In the genomic region with DNA sequence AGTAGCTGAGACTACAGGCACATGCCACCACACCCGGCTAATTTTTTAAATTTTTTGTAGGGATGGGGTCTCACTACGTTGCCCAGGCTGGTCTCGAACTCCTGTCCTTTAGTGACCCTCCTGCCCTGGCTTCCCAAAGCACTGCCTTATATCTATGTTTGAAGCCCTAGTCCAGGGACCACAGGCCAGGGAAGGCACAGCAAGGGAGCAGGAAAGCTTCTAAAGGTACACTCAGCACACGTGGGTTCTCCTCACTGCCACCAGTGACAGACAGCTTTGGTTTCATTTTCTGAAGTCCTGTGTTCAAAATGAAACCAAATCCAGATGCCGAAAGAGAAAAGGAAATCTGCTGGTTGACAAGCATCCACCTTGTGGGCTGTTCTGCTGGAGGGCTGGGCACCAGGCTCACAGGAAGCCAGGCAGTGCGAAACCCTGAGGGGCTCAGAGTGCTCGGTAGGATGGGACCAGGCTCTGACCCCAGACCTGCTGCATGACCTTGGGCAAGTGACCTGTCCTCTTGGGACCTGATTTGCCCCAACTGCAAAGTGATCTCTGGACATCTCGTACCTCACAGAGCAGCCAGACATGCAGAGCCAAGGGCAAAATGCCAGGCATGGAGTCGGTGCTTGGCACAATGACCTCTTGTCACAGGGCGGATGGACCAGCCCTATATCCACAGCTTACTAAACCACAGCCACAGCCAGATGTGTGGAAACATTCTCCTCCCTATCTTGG, we compare ENCODE assay signal across 1 cellular context.
TF ChIP-seq lines count a peak whose summit lies in the region.

No MANE protein-coding gene starts in this region.

TF ChIP-seq in HepG2, 621 proteins besides CTCF, POLR2A, EP300 and RAD21 (continued from another document and continues in another):
- TF ChIP-seq, protein P1, sequence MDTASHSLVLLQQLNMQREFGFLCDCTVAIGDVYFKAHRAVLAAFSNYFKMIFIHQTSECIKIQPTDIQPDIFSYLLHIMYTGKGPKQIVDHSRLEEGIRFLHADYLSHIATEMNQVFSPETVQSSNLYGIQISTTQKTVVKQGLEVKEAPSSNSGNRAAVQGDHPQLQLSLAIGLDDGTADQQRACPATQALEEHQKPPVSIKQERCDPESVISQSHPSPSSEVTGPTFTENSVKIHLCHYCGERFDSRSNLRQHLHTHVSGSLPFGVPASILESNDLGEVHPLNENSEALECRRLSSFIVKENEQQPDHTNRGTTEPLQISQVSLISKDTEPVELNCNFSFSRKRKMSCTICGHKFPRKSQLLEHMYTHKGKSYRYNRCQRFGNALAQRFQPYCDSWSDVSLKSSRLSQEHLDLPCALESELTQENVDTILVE (CRISPR knock-in tag; IDR thresholded peaks at IDR 0.05) = no peak
- peak; percentile 65 for TF ChIP-seq HOXA3 (CRISPR knock-in tag; IDR thresholded peaks at IDR 0.05)
- TF ChIP-seq FOXK1 (CRISPR knock-in tag; IDR thresholded peaks at IDR 0.05; ENCODE audit: borderline replicate concordance, low read depth) = 0 out of 2 replicates have a peak, but pooled peaks have one; percentile 28
- no peak for TF ChIP-seq ZFP36L1 (CRISPR knock-in tag; IDR thresholded peaks at IDR 0.05)
- TF ChIP-seq ZNF432 (CRISPR knock-in tag; IDR thresholded peaks at IDR 0.05; ENCODE audit: borderline replicate concordance) = no peak
- TF ChIP-seq WIZ (CRISPR knock-in tag; IDR thresholded peaks at IDR 0.05) = no peak
- peak; percentile 67; the same call in 1 of the 2 replicates for TF ChIP-seq KDM1A (CRISPR knock-in tag; IDR thresholded peaks at IDR 0.05)
- TF ChIP-seq HHEX (CRISPR knock-in tag; IDR thresholded peaks at IDR 0.05) = no peak
- TF ChIP-seq, protein P2, sequence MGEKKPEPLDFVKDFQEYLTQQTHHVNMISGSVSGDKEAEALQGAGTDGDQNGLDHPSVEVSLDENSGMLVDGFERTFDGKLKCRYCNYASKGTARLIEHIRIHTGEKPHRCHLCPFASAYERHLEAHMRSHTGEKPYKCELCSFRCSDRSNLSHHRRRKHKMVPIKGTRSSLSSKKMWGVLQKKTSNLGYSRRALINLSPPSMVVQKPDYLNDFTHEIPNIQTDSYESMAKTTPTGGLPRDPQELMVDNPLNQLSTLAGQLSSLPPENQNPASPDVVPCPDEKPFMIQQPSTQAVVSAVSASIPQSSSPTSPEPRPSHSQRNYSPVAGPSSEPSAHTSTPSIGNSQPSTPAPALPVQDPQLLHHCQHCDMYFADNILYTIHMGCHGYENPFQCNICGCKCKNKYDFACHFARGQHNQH (CRISPR knock-in tag; IDR thresholded peaks at IDR 0.05) = peak; percentile 61; the same call in 1 of the 2 replicates
- peak; percentile 33; the same call in 1 of the 2 replicates for TF ChIP-seq KMT2B (CRISPR knock-in tag; IDR thresholded peaks at IDR 0.05)
- TF ChIP-seq ZNF160 (CRISPR knock-in tag; IDR thresholded peaks at IDR 0.05) = no peak
- no peak for TF ChIP-seq SSRP1 (CRISPR knock-in tag; IDR thresholded peaks at IDR 0.05)
- TF ChIP-seq, protein P3, sequence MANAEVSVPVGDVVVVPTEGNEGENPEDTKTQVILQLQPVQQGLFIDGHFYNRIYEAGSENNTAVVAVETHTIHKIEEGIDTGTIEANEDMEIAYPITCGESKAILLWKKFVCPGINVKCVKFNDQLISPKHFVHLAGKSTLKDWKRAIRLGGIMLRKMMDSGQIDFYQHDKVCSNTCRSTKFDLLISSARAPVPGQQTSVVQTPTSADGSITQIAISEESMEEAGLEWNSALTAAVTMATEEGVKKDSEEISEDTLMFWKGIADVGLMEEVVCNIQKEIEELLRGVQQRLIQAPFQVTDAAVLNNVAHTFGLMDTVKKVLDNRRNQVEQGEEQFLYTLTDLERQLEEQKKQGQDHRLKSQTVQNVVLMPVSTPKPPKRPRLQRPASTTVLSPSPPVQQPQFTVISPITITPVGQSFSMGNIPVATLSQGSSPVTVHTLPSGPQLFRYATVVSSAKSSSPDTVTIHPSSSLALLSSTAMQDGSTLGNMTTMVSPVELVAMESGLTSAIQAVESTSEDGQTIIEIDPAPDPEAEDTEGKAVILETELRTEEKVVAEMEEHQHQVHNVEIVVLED (CRISPR knock-in tag; IDR thresholded peaks at IDR 0.05; ENCODE audit: borderline replicate concordance) = no peak
- no peak for TF ChIP-seq SMARCE1 (IDR thresholded peaks at IDR 0.05; ENCODE audit: borderline replicate concordance)
- TF ChIP-seq ZNF558 (CRISPR knock-in tag; IDR thresholded peaks at IDR 0.05; ENCODE audit: borderline replicate concordance) = no peak
- TF ChIP-seq, protein P4, sequence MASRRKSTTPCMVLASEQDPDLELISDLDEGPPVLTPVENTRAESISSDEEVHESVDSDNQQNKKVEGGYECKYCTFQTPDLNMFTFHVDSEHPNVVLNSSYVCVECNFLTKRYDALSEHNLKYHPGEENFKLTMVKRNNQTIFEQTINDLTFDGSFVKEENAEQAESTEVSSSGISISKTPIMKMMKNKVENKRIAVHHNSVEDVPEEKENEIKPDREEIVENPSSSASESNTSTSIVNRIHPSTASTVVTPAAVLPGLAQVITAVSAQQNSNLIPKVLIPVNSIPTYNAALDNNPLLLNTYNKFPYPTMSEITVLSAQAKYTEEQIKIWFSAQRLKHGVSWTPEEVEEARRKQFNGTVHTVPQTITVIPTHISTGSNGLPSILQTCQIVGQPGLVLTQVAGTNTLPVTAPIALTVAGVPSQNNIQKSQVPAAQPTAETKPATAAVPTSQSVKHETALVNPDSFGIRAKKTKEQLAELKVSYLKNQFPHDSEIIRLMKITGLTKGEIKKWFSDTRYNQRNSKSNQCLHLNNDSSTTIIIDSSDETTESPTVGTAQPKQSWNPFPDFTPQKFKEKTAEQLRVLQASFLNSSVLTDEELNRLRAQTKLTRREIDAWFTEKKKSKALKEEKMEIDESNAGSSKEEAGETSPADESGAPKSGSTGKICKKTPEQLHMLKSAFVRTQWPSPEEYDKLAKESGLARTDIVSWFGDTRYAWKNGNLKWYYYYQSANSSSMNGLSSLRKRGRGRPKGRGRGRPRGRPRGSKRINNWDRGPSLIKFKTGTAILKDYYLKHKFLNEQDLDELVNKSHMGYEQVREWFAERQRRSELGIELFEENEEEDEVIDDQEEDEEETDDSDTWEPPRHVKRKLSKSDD (CRISPR knock-in tag; IDR thresholded peaks at IDR 0.05; ENCODE audit: low read depth) = no peak
- TF ChIP-seq ZNF24 (IDR thresholded peaks at IDR 0.05) = no peak
- TF ChIP-seq YY1 (IDR thresholded peaks at IDR 0.05; ENCODE audit: insufficient read depth, insufficient replicate concordance, low read depth, low read length) = no peak
- TF ChIP-seq, protein P5, sequence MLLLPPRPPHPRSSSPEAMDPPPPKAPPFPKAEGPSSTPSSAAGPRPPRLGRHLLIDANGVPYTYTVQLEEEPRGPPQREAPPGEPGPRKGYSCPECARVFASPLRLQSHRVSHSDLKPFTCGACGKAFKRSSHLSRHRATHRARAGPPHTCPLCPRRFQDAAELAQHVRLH (CRISPR knock-in tag; IDR thresholded peaks at IDR 0.05; ENCODE audit: borderline replicate concordance, low read depth) = peak; percentile 49; the same call in 1 of the 2 replicates
- no peak for TF ChIP-seq KLF11 (CRISPR knock-in tag; IDR thresholded peaks at IDR 0.05)
- TF ChIP-seq ELF3 (CRISPR knock-in tag; IDR thresholded peaks at IDR 0.05) = peak; percentile 6; the same call in 1 of the 2 replicates
- no peak for TF ChIP-seq SRSF9 (IDR thresholded peaks at IDR 0.05; ENCODE audit: borderline replicate concordance, insufficient read depth, low read depth, low read length, poor library complexity, severe bottlenecking)
- TF ChIP-seq U2AF1 (optimal IDR thresholded peaks at IDR 0.05; ENCODE audit: low read depth, low read length) = no peak
- no peak for TF ChIP-seq ZNF879 (CRISPR knock-in tag; IDR thresholded peaks at IDR 0.05)
- 0 out of 2 replicates have a peak, but pooled peaks have one; percentile 56 for TF ChIP-seq SP4 (CRISPR knock-in tag; IDR thresholded peaks at IDR 0.05)
- TF ChIP-seq TCF7L2 (IDR thresholded peaks at IDR 0.05; ENCODE audit: low read depth, low read length) = no peak
- TF ChIP-seq ZNF749 (CRISPR knock-in tag; IDR thresholded peaks at IDR 0.05; ENCODE audit: borderline replicate concordance) = no peak
- peak; percentile 70; the same call in 1 of the 2 replicates for TF ChIP-seq NRL (CRISPR knock-in tag; IDR thresholded peaks at IDR 0.05; ENCODE audit: borderline replicate concordance)
- TF ChIP-seq TBX2 (CRISPR knock-in tag; IDR thresholded peaks at IDR 0.05; ENCODE audit: borderline replicate concordance) = peak; percentile 73; the same call in 1 of the 2 replicates
- peak; percentile 86 for TF ChIP-seq TGIF2 (CRISPR knock-in tag; IDR thresholded peaks at IDR 0.05)
- 0 out of 2 replicates have a peak, but pooled peaks have one; percentile 43 for TF ChIP-seq HIVEP1 (CRISPR knock-in tag; IDR thresholded peaks at IDR 0.05)
- TF ChIP-seq ZNF354B (CRISPR knock-in tag; IDR thresholded peaks at IDR 0.05) = peak; percentile 94; the same call in 1 of the 2 replicates
- TF ChIP-seq ZNF460 (CRISPR knock-in tag; IDR thresholded peaks at IDR 0.05; ENCODE audit: borderline replicate concordance) = peak; percentile 9; the same call in 1 of the 2 replicates
- TF ChIP-seq ARNT (IDR thresholded peaks at IDR 0.05) = no peak
- TF ChIP-seq, protein P6, sequence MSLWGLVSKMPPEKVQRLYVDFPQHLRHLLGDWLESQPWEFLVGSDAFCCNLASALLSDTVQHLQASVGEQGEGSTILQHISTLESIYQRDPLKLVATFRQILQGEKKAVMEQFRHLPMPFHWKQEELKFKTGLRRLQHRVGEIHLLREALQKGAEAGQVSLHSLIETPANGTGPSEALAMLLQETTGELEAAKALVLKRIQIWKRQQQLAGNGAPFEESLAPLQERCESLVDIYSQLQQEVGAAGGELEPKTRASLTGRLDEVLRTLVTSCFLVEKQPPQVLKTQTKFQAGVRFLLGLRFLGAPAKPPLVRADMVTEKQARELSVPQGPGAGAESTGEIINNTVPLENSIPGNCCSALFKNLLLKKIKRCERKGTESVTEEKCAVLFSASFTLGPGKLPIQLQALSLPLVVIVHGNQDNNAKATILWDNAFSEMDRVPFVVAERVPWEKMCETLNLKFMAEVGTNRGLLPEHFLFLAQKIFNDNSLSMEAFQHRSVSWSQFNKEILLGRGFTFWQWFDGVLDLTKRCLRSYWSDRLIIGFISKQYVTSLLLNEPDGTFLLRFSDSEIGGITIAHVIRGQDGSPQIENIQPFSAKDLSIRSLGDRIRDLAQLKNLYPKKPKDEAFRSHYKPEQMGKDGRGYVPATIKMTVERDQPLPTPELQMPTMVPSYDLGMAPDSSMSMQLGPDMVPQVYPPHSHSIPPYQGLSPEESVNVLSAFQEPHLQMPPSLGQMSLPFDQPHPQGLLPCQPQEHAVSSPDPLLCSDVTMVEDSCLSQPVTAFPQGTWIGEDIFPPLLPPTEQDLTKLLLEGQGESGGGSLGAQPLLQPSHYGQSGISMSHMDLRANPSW (CRISPR knock-in tag; IDR thresholded peaks at IDR 0.05; ENCODE audit: borderline replicate concordance) = no peak
- TF ChIP-seq, protein P7, sequence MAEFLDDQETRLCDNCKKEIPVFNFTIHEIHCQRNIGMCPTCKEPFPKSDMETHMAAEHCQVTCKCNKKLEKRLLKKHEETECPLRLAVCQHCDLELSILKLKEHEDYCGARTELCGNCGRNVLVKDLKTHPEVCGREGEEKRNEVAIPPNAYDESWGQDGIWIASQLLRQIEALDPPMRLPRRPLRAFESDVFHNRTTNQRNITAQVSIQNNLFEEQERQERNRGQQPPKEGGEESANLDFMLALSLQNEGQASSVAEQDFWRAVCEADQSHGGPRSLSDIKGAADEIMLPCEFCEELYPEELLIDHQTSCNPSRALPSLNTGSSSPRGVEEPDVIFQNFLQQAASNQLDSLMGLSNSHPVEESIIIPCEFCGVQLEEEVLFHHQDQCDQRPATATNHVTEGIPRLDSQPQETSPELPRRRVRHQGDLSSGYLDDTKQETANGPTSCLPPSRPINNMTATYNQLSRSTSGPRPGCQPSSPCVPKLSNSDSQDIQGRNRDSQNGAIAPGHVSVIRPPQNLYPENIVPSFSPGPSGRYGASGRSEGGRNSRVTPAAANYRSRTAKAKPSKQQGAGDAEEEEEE (CRISPR knock-in tag; IDR thresholded peaks at IDR 0.05; ENCODE audit: borderline replicate concordance) = no peak
- TF ChIP-seq ZBTB42 (CRISPR knock-in tag; IDR thresholded peaks at IDR 0.05) = no peak
- no peak for TF ChIP-seq PCBP2 (optimal IDR thresholded peaks at IDR 0.05; ENCODE audit: low read depth, low read length, poor library complexity, severe bottlenecking)
- 0 out of 2 replicates have a peak, but pooled peaks have one; percentile 77 for TF ChIP-seq ZNF138 (CRISPR knock-in tag; IDR thresholded peaks at IDR 0.05; ENCODE audit: low read depth)
- TF ChIP-seq ZNF30 (CRISPR knock-in tag; IDR thresholded peaks at IDR 0.05) = peak; percentile 25; the same call in 1 of the 2 replicates
- 0 out of 2 replicates have a peak, but pooled peaks have one; percentile 3 for TF ChIP-seq ZNF614 (CRISPR knock-in tag; IDR thresholded peaks at IDR 0.05; ENCODE audit: borderline replicate concordance)
- TF ChIP-seq, protein P8, sequence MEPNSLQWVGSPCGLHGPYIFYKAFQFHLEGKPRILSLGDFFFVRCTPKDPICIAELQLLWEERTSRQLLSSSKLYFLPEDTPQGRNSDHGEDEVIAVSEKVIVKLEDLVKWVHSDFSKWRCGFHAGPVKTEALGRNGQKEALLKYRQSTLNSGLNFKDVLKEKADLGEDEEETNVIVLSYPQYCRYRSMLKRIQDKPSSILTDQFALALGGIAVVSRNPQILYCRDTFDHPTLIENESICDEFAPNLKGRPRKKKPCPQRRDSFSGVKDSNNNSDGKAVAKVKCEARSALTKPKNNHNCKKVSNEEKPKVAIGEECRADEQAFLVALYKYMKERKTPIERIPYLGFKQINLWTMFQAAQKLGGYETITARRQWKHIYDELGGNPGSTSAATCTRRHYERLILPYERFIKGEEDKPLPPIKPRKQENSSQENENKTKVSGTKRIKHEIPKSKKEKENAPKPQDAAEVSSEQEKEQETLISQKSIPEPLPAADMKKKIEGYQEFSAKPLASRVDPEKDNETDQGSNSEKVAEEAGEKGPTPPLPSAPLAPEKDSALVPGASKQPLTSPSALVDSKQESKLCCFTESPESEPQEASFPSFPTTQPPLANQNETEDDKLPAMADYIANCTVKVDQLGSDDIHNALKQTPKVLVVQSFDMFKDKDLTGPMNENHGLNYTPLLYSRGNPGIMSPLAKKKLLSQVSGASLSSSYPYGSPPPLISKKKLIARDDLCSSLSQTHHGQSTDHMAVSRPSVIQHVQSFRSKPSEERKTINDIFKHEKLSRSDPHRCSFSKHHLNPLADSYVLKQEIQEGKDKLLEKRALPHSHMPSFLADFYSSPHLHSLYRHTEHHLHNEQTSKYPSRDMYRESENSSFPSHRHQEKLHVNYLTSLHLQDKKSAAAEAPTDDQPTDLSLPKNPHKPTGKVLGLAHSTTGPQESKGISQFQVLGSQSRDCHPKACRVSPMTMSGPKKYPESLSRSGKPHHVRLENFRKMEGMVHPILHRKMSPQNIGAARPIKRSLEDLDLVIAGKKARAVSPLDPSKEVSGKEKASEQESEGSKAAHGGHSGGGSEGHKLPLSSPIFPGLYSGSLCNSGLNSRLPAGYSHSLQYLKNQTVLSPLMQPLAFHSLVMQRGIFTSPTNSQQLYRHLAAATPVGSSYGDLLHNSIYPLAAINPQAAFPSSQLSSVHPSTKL (CRISPR knock-in tag; IDR thresholded peaks at IDR 0.05) = peak; percentile 56; the same call in 1 of the 2 replicates
- no peak for TF ChIP-seq HMGA1 (CRISPR knock-in tag; conservative IDR thresholded peaks at IDR 0.05)
- TF ChIP-seq ZNF446 (CRISPR knock-in tag; IDR thresholded peaks at IDR 0.05) = 0 out of 2 replicates have a peak, but pooled peaks have one; percentile 31
- TF ChIP-seq ZNF720 (CRISPR knock-in tag; IDR thresholded peaks at IDR 0.05) = no peak
- TF ChIP-seq POLR2G (IDR thresholded peaks at IDR 0.05; ENCODE audit: low read depth, low read length) = 0 out of 2 replicates have a peak, but pooled peaks have one; percentile 35
- TF ChIP-seq XBP1 (CRISPR knock-in tag; IDR thresholded peaks at IDR 0.05) = no peak
- no peak for TF ChIP-seq ZNF660 (CRISPR knock-in tag; IDR thresholded peaks at IDR 0.05; ENCODE audit: borderline replicate concordance, low read depth)
- TF ChIP-seq NR2F6 (IDR thresholded peaks at IDR 0.05) = peak; percentile 51
- TF ChIP-seq NR2F6 (CRISPR knock-in tag; IDR thresholded peaks at IDR 0.05) = peak; percentile 86
